ENCODE assay signal across 22 cellular contexts in the genomic region with DNA sequence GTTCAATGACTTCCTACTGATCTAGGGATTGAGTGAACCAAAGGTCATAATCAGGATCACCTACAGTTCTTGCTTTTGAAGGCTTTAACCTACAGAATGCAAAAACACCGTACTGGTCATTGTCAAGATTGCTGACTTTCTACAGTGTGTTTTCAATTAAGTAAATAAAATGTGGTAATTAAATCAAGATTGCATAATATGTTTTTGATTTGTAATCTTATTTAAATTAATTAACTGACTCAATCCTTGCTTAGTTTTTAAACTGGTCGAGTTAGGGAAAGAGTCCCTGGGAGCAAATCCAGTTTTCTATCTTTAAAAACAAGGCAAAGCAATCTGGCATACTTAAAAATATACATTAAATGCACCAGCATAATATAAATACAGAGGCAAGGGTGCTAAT.
A peak's percentile ranks its signal among the peaks of the same experiment; 100 is the strongest.
DNase-seq lines count a peak whose midpoint lies in the region; ATAC-seq and TF ChIP-seq lines count a peak whose summit lies in the region.
"Had no signal": no experiment of that assay in that cellular context is flagged by ENCODE, and none has a peak within 500 bp of the region (broad histone marks: within the 10 kb centered on the region; RNA-seq: fewer than 3 reads in every experiment).

No MANE protein-coding gene starts in this region.

- H2BK120ac ChIP-seq in mesenchymal stem cell (ENCODE audit: low read depth, low read length) = no peak overlapping the region

- POLR2A ChIA-PET in Caco-2 (lab: Charles Lee) = no interaction called here

- H3K27ac ChIP-seq in hepatocyte = no peak overlapping the region
- H3K27ac ChIP-seq in mesenchymal stem cell (ENCODE audit: low read length, poor library complexity, severe bottlenecking) = no peak overlapping the region
- H3K27ac ChIP-seq: 22Rv1, BLaER1, C4-2B had no signal

- H3K79me1 ChIP-seq in mesenchymal stem cell (replicated peaks; ENCODE audit: low read length, poor library complexity, severe bottlenecking) = peaks cover 11% of the 10 kb centered on the region

- no peak overlapping the region for H2BK5ac ChIP-seq in mesenchymal stem cell (ENCODE audit: low read depth, low read length, poor library complexity, severe bottlenecking)

- no TSS peak for BruUV-seq in Caco-2 (replicated peaks; lab: Mats Ljungman, UMichigan)

- no peak overlapping the region for H2AK5ac ChIP-seq in mesenchymal stem cell (ENCODE audit: low read length, severe bottlenecking)

- H3K4me2 ChIP-seq in hepatocyte = peak overlapping the region; percentile 19
- no peak overlapping the region for H3K4me2 ChIP-seq in mesenchymal stem cell (ENCODE audit: low read length, poor library complexity, severe bottlenecking)
- H3K4me2 ChIP-seq: BLaER1 had no signal

- no peak overlapping the region for H2BK15ac ChIP-seq in mesenchymal stem cell (ENCODE audit: low read depth, poor library complexity, severe bottlenecking)

- intact Hi-C loops in Caco-2 (cut with micrococcal nuclease; ENCODE audit: unreplicated experiment) = no loop called here

- no peak overlapping the region for H3K4me3 Mint-ChIP-seq in Caco-2 (ENCODE audit: unreplicated experiment)
- H3K4me3 Mint-ChIP-seq: B cell; CD4-positive, CD25-positive, alpha-beta regulatory T cell; CD8-positive, alpha-beta T cell; HFFc6 had no signal

- no peak overlapping the region for H3K27ac Mint-ChIP-seq in Caco-2 (ENCODE audit: unreplicated experiment)
- H3K27ac Mint-ChIP-seq: B cell; CD4-positive, CD25-positive, alpha-beta regulatory T cell; CD8-positive, alpha-beta T cell; HFFc6 had no signal

- DNase-seq in SK-N-DZ (ENCODE audit: low spot score) (peak; percentile 11), hepatocyte (ENCODE audit: low spot score) (no peak), mesenchymal stem cell (no peak), HuH-7 (ENCODE audit: low spot score) (no peak), Caco-2 (no peak), SKM-1 (lab: John Stamatoyannopoulos, UW; ENCODE audit: unreplicated experiment) (no peak)
- DNase-seq: CD4-positive, CD25-positive, alpha-beta regulatory T cell; CD8-positive, alpha-beta T cell; DMS 273 treated with DMSO at 0.1 percent for 48 hours; DMS79; EL; GDM1; GOT3; HFFc6 had no signal

- H3K14ac ChIP-seq in mesenchymal stem cell (ENCODE audit: low read length in 2 of 2) = no peak overlapping the region

- H3K4me1 ChIP-seq in hepatocyte (ENCODE audit: insufficient read depth) (peaks cover 8% of the 10 kb centered on the region), mesenchymal stem cell (ENCODE audit: control insufficient read depth, insufficient read depth, low read depth, low read length) (no peaks in the 10 kb centered on the region), Caco-2 (no peaks in the 10 kb centered on the region)

- TF ChIP-seq CTCF in hepatocyte (IDR thresholded peaks at IDR 0.05; ENCODE audit: poor library complexity) (no peak), Caco-2 (IDR thresholded peaks at IDR 0.05; ENCODE audit: insufficient read depth in 1 of 2, low read depth in 1 of 2, low read length in 1 of 2, severe bottlenecking in 1 of 2, unreplicated experiment in 1 of 2) (no peak)

- H3K36me3 ChIP-seq in hepatocyte (replicated peaks; ENCODE audit: insufficient read depth, low read depth) = no peaks in the 10 kb centered on the region
- H3K36me3 ChIP-seq in mesenchymal stem cell (ENCODE audit: control insufficient read depth in 1 of 2, insufficient read depth in 2 of 2, low read depth in 1 of 2, low read length in 2 of 2) = no peaks in the 10 kb centered on the region
- no peaks in the 10 kb centered on the region for H3K36me3 ChIP-seq in Caco-2 (ENCODE audit: control insufficient read depth, insufficient read depth, low read length)
- H3K36me3 ChIP-seq: BLaER1, HAP-1 had no signal

- ATAC-seq in SK-N-SH treated with all-trans-retinoic acid at 6 μM for 48 hours (peak; percentile 30; the same call in 2 of the 3 replicates), GM19035 (IDR thresholded peaks at IDR 0.05; ENCODE audit: unreplicated experiment) (no peak)
- ATAC-seq: CD8-positive, alpha-beta T cell; GM12878 had no signal

- peak overlapping the region; percentile 36 for H3K9ac ChIP-seq in mesenchymal stem cell (ENCODE audit: low read length)
- H3K9ac ChIP-seq: BLaER1 had no signal

- H3K9me3 ChIP-seq in hepatocyte (ENCODE audit: low read depth) (no peaks in the 10 kb centered on the region), mesenchymal stem cell (ENCODE audit: control insufficient read depth, low read length) (no peaks in the 10 kb centered on the region), Caco-2 (no peaks in the 10 kb centered on the region)
- H3K9me3 ChIP-seq: BLaER1, HAP-1 had no signal

- no peaks in the 10 kb centered on the region for H3K36me3 Mint-ChIP-seq in Caco-2 (ENCODE audit: insufficient read depth, unreplicated experiment)
- H3K36me3 Mint-ChIP-seq: CD4-positive, CD25-positive, alpha-beta regulatory T cell; CD8-positive, alpha-beta T cell had no signal

- no peaks in the 10 kb centered on the region for H3K9me2 ChIP-seq in hepatocyte (replicated peaks; ENCODE audit: insufficient read depth)

- no peak overlapping the region for H2BK12ac ChIP-seq in mesenchymal stem cell (ENCODE audit: low read length in 2 of 2)

- no peak overlapping the region for H3K23ac ChIP-seq in mesenchymal stem cell (ENCODE audit: low read length in 2 of 2)

- CTCF ChIA-PET in Caco-2 (lab: Charles Lee) = no interaction called here

- H4K20me1 ChIP-seq in hepatocyte (ENCODE audit: insufficient read depth, poor library complexity, severe bottlenecking) = peaks cover 11% of the 10 kb centered on the region
- H4K20me1 ChIP-seq: BLaER1 had no signal

- 55% methylated on average over 2 of the region's 2 CpGs for WGBS in hepatocyte (ENCODE audit: low lambda C conversion rate, missing lambda C conversion rate)
- whole genome bisulfite sequencing in mesenchymal stem cell = 100% methylated on average over 1 of the region's 2 CpGs

- H3K9me3 Mint-ChIP-seq in Caco-2 (ENCODE audit: unreplicated experiment) = no peaks in the 10 kb centered on the region
- H3K9me3 Mint-ChIP-seq: CD8-positive, alpha-beta T cell; HFFc6 had no signal

- H2AFZ ChIP-seq in hepatocyte (no peak overlapping the region), mesenchymal stem cell (ENCODE audit: low read depth, low read length) (no peak overlapping the region)

- no peak overlapping the region for H4K8ac ChIP-seq in mesenchymal stem cell (ENCODE audit: low read length)

- H3K4me3 ChIP-seq in hepatocyte (no peak overlapping the region), mesenchymal stem cell (ENCODE audit: insufficient read depth in 1 of 2, low read depth in 1 of 2, low read length in 2 of 2) (peak overlapping the region in 1 of 2 experiments; percentile 30), Caco-2 (ENCODE audit: low read depth, low read length) (no peak overlapping the region)
- H3K4me3 ChIP-seq: BLaER1, GM12878, HAP-1 had no signal

- H3K79me2 ChIP-seq in hepatocyte = peaks cover 77% of the 10 kb centered on the region

- no peak overlapping the region for H3K4ac ChIP-seq in mesenchymal stem cell (ENCODE audit: low read depth in 1 of 2, low read length in 2 of 2)

- H3K27me3 Mint-ChIP-seq in Caco-2 (ENCODE audit: insufficient read depth, unreplicated experiment) = peaks cover 2% of the 10 kb centered on the region
- H3K27me3 Mint-ChIP-seq: B cell had no signal

- no peak overlapping the region for H3K18ac ChIP-seq in mesenchymal stem cell (ENCODE audit: low read depth in 1 of 2, low read length in 2 of 2)

- H3K27me3 ChIP-seq in hepatocyte (no peaks in the 10 kb centered on the region), mesenchymal stem cell (ENCODE audit: control insufficient read depth in 1 of 2, insufficient read depth in 1 of 2, low read length in 2 of 2) (no peaks in the 10 kb centered on the region), Caco-2 (replicated peaks; ENCODE audit: control insufficient read depth, insufficient read depth, low read length) (no peaks in the 10 kb centered on the region)
- H3K27me3 ChIP-seq: BLaER1 had no signal

- H4K91ac ChIP-seq in mesenchymal stem cell (ENCODE audit: low read length) = no peak overlapping the region

- no peaks in the 10 kb centered on the region for H3K4me1 Mint-ChIP-seq in Caco-2 (ENCODE audit: low read depth, unreplicated experiment)
- H3K4me1 Mint-ChIP-seq: B cell; CD4-positive, CD25-positive, alpha-beta regulatory T cell had no signal

TF ChIP-seq in SK-N-SH treated with all-trans-retinoic acid at 6 μM for 48 hours, 23 proteins besides CTCF, POLR2A, EP300 and RAD21 (continues in another document):
- no peak for TF ChIP-seq CSDC2 (CRISPR knock-in tag; IDR thresholded peaks at IDR 0.05)
- TF ChIP-seq ZNF70 (CRISPR knock-in tag; IDR thresholded peaks at IDR 0.05) = no peak
- TF ChIP-seq ZFP3 (CRISPR knock-in tag; IDR thresholded peaks at IDR 0.05) = no peak
- peak; percentile 66; the same call in 1 of the 2 replicates for TF ChIP-seq ZC3H10 (CRISPR knock-in tag; IDR thresholded peaks at IDR 0.05)
- TF ChIP-seq PPARA (CRISPR knock-in tag; IDR thresholded peaks at IDR 0.05; ENCODE audit: borderline replicate concordance) = no peak
- TF ChIP-seq ISL1 (CRISPR knock-in tag; IDR thresholded peaks at IDR 0.05) = peak; percentile 68
- no peak for TF ChIP-seq ZNF565 (CRISPR knock-in tag; conservative IDR thresholded peaks at IDR 0.05; ENCODE audit: low read depth)
- TF ChIP-seq GLIS3 (CRISPR knock-in tag; IDR thresholded peaks at IDR 0.05) = no peak
- TF ChIP-seq ZNF8 (CRISPR knock-in tag; IDR thresholded peaks at IDR 0.05) = no peak
- TF ChIP-seq CSRNP3 (CRISPR knock-in tag; IDR thresholded peaks at IDR 0.05) = peak; percentile 61; the same call in 1 of the 2 replicates
- TF ChIP-seq OSR1 (CRISPR knock-in tag; IDR thresholded peaks at IDR 0.05) = no peak
- TF ChIP-seq ARNTL (CRISPR knock-in tag; IDR thresholded peaks at IDR 0.05; ENCODE audit: borderline replicate concordance, low read depth) = no peak
